In the genomic region with DNA sequence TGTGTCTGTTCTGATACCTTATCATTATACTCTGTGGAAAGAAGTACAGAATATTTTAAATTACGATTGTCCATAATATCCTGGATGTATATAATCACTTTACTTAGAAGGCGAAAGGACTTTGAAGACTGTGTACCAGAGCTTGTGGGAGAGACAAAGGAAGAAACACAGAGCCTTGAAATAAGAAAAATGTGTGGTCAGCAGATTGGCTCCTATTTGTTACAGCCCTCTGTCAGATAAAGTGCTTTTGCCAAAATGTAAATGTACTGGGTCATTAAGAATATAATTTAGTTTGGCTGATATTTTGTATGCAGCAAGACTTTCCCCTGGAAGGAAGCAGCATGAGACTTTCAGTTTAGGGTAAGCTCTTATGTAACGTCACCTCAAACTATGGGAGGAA, we compare ENCODE assay signal across 1 cellular context.
TF ChIP-seq lines count a peak whose summit lies in the region.

No MANE protein-coding gene starts in this region.

TF ChIP-seq in SK-N-SH, 30 proteins besides CTCF, POLR2A, EP300 and RAD21 (continued from another document):
- TF ChIP-seq, protein P1, sequence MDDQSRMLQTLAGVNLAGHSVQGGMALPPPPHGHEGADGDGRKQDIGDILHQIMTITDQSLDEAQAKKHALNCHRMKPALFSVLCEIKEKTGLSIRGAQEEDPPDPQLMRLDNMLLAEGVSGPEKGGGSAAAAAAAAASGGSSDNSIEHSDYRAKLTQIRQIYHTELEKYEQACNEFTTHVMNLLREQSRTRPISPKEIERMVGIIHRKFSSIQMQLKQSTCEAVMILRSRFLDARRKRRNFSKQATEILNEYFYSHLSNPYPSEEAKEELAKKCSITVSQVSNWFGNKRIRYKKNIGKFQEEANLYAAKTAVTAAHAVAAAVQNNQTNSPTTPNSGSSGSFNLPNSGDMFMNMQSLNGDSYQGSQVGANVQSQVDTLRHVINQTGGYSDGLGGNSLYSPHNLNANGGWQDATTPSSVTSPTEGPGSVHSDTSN (IDR thresholded peaks at IDR 0.05), result no peak
- no peak for TF ChIP-seq FOSL2 (IDR thresholded peaks at IDR 0.05; ENCODE audit: borderline replicate concordance, low read depth)
